Comparison of ENCODE assay signal across 1 cellular context in genomic region chr11:130001491-130002351, GRCh38.
TF ChIP-seq lines count a peak whose summit lies in the region.

No MANE protein-coding gene starts in this region.

TF ChIP-seq in K562, 482 proteins besides CTCF, POLR2A, EP300 and RAD21 (continued from another document and continues in another):
- TF ChIP-seq RREB1 (CRISPR knock-in tag; IDR thresholded peaks at IDR 0.05), result 0 out of 2 replicates have a peak, but pooled peaks have one; percentile 50
- no peak for TF ChIP-seq BDP1 (IDR thresholded peaks at IDR 0.05; ENCODE audit: insufficient read depth, insufficient read length)
- TF ChIP-seq NFATC3 (IDR thresholded peaks at IDR 0.05), result no peak
- TF ChIP-seq ZNF639 (CRISPR knock-in tag; conservative IDR thresholded peaks at IDR 0.05 in 1 of 2, IDR thresholded peaks at IDR 0.05 in 1 of 2), result no peak; a peak in 1 of 4 replicates
- TF ChIP-seq ZBTB7A (IDR thresholded peaks at IDR 0.05; ENCODE audit: borderline replicate concordance, control insufficient read depth, low read depth, low read length), result no peak
- no peak for TF ChIP-seq CREB1 (IDR thresholded peaks at IDR 0.05)
- no peak for TF ChIP-seq CREB1 (CRISPR knock-in tag; IDR thresholded peaks at IDR 0.05)
- TF ChIP-seq CREBBP (IDR thresholded peaks at IDR 0.05; ENCODE audit: low read depth, low read length), result no peak
- TF ChIP-seq HMBOX1 (IDR thresholded peaks at IDR 0.05), result no peak
- no peak for TF ChIP-seq CC2D1A (IDR thresholded peaks at IDR 0.05)
- TF ChIP-seq RHOXF2B (CRISPR knock-in tag; conservative IDR thresholded peaks at IDR 0.05), result no peak
- TF ChIP-seq CHD1 (IDR thresholded peaks at IDR 0.05; ENCODE audit: low read length), result no peak
- TF ChIP-seq CXXC5 (CRISPR knock-in tag; IDR thresholded peaks at IDR 0.05), result peak; percentile 86
- peak; percentile 27 for TF ChIP-seq ZNF592 (IDR thresholded peaks at IDR 0.05)
- no peak for TF ChIP-seq TAL1 (IDR thresholded peaks at IDR 0.05)
- TF ChIP-seq ZNF644 (tag; IDR thresholded peaks at IDR 0.05; ENCODE audit: low read depth), result no peak
- TF ChIP-seq TBP (optimal IDR thresholded peaks at IDR 0.05; ENCODE audit: low read depth, low read length), result no peak
- no peak for TF ChIP-seq ZNF3 (CRISPR knock-in tag; IDR thresholded peaks at IDR 0.05)
- TF ChIP-seq ZHX1 (conservative IDR thresholded peaks at IDR 0.05; ENCODE audit: low read length), result no peak
- no peak; the same call in 1 of the 2 replicates for TF ChIP-seq SP1 (CRISPR knock-in tag; IDR thresholded peaks at IDR 0.05)
- no peak for TF ChIP-seq TFAM (CRISPR knock-in tag; conservative IDR thresholded peaks at IDR 0.05)
- TF ChIP-seq ZFP91 (CRISPR knock-in tag; IDR thresholded peaks at IDR 0.05), result no peak
- TF ChIP-seq MED1 (CRISPR knock-in tag; IDR thresholded peaks at IDR 0.05; ENCODE audit: borderline replicate concordance), result no peak
- TF ChIP-seq GABPA (tag; conservative IDR thresholded peaks at IDR 0.05; ENCODE audit: low read depth), result no peak
- no peak for TF ChIP-seq ZNF696 (CRISPR knock-in tag; conservative IDR thresholded peaks at IDR 0.05)
- no peak for TF ChIP-seq EZH2 (IDR thresholded peaks at IDR 0.05; ENCODE audit: borderline replicate concordance, low read depth, low read length)
- TF ChIP-seq ZNF175 (CRISPR knock-in tag; IDR thresholded peaks at IDR 0.05; ENCODE audit: low read depth), result no peak
- TF ChIP-seq ATF4 (CRISPR knock-in tag; IDR thresholded peaks at IDR 0.05), result 0 out of 2 replicates have a peak, but pooled peaks have one; percentile 12
- TF ChIP-seq E2F3 (CRISPR knock-in tag; IDR thresholded peaks at IDR 0.05), result 0 out of 2 replicates have a peak, but pooled peaks have one; percentile 15
- no peak for TF ChIP-seq FOXO4 (CRISPR knock-in tag; IDR thresholded peaks at IDR 0.05)
- TF ChIP-seq CBX1 (IDR thresholded peaks at IDR 0.05; ENCODE audit: low read depth), result no peak
- TF ChIP-seq KAT7 (CRISPR knock-in tag; IDR thresholded peaks at IDR 0.05; ENCODE audit: borderline replicate concordance), result no peak
- no peak for TF ChIP-seq ZBED1 (IDR thresholded peaks at IDR 0.05)
- TF ChIP-seq PRDM10 (IDR thresholded peaks at IDR 0.05; ENCODE audit: partially characterized antibody), result peak; percentile 54
- TF ChIP-seq ZNF583 (CRISPR knock-in tag; IDR thresholded peaks at IDR 0.05), result peak; percentile 60; the same call in 1 of the 2 replicates
- TF ChIP-seq SMAD2 (IDR thresholded peaks at IDR 0.05; ENCODE audit: low read depth, low read length), result no peak
- 0 out of 2 replicates have a peak, but pooled peaks have one; percentile 25 for TF ChIP-seq SMARCA4 (IDR thresholded peaks at IDR 0.05)
